Comparison of ENCODE assay signal across 10 cellular contexts in the genomic region with DNA sequence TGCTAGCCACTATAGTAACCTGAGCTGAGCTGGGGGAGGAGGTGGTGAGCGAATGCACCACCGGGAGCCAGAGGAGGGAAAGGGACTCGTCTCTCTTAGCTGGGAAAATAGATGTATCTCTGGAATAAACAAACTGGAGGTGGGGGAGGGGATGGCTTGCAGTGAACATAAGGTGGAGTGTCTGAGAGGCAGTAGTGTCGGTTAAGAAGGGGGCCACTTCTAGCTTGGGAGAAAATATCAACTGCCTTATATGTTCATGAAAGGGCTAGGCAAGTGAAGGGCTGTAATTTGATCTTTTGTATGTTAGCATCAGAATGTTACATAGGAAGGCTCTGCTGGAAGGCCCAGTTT. TPM values are rescaled to one million over a fixed set of nuclear protein-coding genes. Genes with fewer than 3 reads are reported as not detected.
DNase-seq lines count a peak whose midpoint lies in the region; ATAC-seq, FAIRE-seq and TF ChIP-seq lines count a peak whose summit lies in the region.
"Had no signal": no experiment of that assay in that cellular context is flagged by ENCODE, and none has a peak within 500 bp of the region (broad histone marks: within the 10 kb centered on the region; RNA-seq: fewer than 3 reads in every experiment).

No MANE protein-coding gene starts in this region.

- peaks cover 22% of the 10 kb centered on the region for H3K79me2 ChIP-seq in GM12878 (ENCODE audit: control insufficient read depth, insufficient read depth, low read length)

- WGBS in GM12878 (ENCODE audit: insufficient coverage, insufficient replicate concordance, low lambda C conversion rate, missing lambda C conversion rate) = 18% methylated on average over 4 of the region's 4 CpGs

- TF ChIP-seq RAD21 in GM12878 (IDR thresholded peaks at IDR 0.05; ENCODE audit: insufficient read depth, low read depth, low read length) = no peak

- peaks cover 8% of the 10 kb centered on the region for H3K36me3 Mint-ChIP-seq in nephron progenitor cell (ENCODE audit: low read depth)

- TF ChIP-seq POLR2A in GM12878 (IDR thresholded peaks at IDR 0.05; ENCODE audit: low read depth, low read length) = no peak

- peak overlapping the region; percentile 3; the same call in 1 of the 2 replicates for H2AFZ ChIP-seq in GM12878 (ENCODE audit: control insufficient read depth, low read depth, low read length)

- FAIRE-seq in GM12878 (lab: Jason Lieb, UNC) = no peak
- FAIRE-seq: endothelial cell of umbilical vein had no signal

- peak overlapping the region; percentile 94 for H3K4me2 ChIP-seq in GM12878 (ENCODE audit: control insufficient read depth, insufficient read depth)

- no peaks in the 10 kb centered on the region for H3K27me3 Mint-ChIP-seq in nephron progenitor cell (ENCODE audit: low read depth, poor library complexity)
- H3K27me3 Mint-ChIP-seq: activated B cell treated with CpG ODN at 0.5 μM for 24 hours had no signal

- ATAC-seq in GM12878 = no peak
- ATAC-seq in HG02938 (IDR thresholded peaks at IDR 0.05; ENCODE audit: unreplicated experiment) = no peak
- ATAC-seq in HG02642 (IDR thresholded peaks at IDR 0.05; ENCODE audit: poor library complexity, unreplicated experiment) = no peak

- no peak for TF ChIP-seq CTCF in GM12878 (IDR thresholded peaks at IDR 0.05 in 2 of 3, conservative IDR thresholded peaks at IDR 0.05 in 1 of 3; ENCODE audit: control insufficient read depth in 2 of 3, extremely low read depth in 1 of 3, insufficient read depth in 1 of 3, low read depth in 3 of 3, low read length in 3 of 3)
- no peak for TF ChIP-seq CTCF in nephron progenitor cell (IDR thresholded peaks at IDR 0.05)

- DNase-seq in DMS 273 (lab: John Stamatoyannopoulos, UW; ENCODE audit: unreplicated experiment) (peak; percentile 92), NCI-H1436 treated with DMSO at 0.1 percent for 48 hours (lab: John Stamatoyannopoulos, UW) (peak; percentile 13), GM12878 (ENCODE audit: low read depth, low spot score) (no peak), nephron progenitor cell (peak; percentile 61), posterior cingulate gyrus (no peak)
- DNase-seq in stimulated activated CD4-positive, alpha-beta T cell treated with anti-CD3 and anti-CD28 coated beads, Interleukin-1b, Interleukin-23, amount 100 ng/mL, for 48 hours = no peak
- DNase-seq: activated B cell treated with CpG ODN at 0.5 μM for 24 hours had no signal

- 0 out of 4 replicates have a peak, but pooled peaks cover 0 to 3% of the 10 kb centered on the region in 2 experiments for H3K27me3 ChIP-seq in GM12878 (replicated peaks in 1 of 2; ENCODE audit: control insufficient read depth in 2 of 2, insufficient read depth in 2 of 2, low read length in 1 of 2)

- no TSS peak for BruUV-seq in GM12878 (replicated peaks; lab: Mats Ljungman, UMichigan)

- CTCF ChIA-PET in GM12878 (lab: Yijun Ruan, JAX) = interaction anchor here (0.6 to 3.1 kb wide), 19 partner anchors 11 to 530 kb away, joined by 3 to 21 read pairs (median 4); no protein-coding TSS in a partner anchor

- no peaks in the 10 kb centered on the region for H3K9me3 ChIP-seq in GM12878 (replicated peaks; ENCODE audit: control insufficient read depth, insufficient read depth, low read length)

- H4K20me1 ChIP-seq in GM12878 (ENCODE audit: control insufficient read depth, insufficient read depth) = no peaks in the 10 kb centered on the region

- intact Hi-C loops in GM12878 (cut with micrococcal nuclease; ENCODE audit: unreplicated experiment) (loop anchor here (2.0 to 5.0 kb wide), 3 partner anchors 16 to 289 kb away; no protein-coding TSS in a partner anchor), posterior cingulate gyrus (cut with DNase I) (loop anchor here (10.0 kb wide), 1 partner anchor 212 kb away; no protein-coding TSS in a partner anchor)

- POLR2A ChIA-PET in GM12878 (lab: Charles Lee) = interaction anchor here (0.6 to 2.3 kb wide), 12 partner anchors 11 to 530 kb away, joined by 3 to 12 read pairs (median 4); no protein-coding TSS in a partner anchor

- SMC1A ChIA-PET in GM12878 (lab: Charles Lee; ENCODE audit: uncharacterized antibody, unreplicated experiment) = interaction anchor here (0.7 to 3.9 kb wide), 28 partner anchors 10 to 530 kb away, joined by 3 to 37 read pairs (median 4); no protein-coding TSS in a partner anchor

- peaks cover 40% of the 10 kb centered on the region for H3K4me1 Mint-ChIP-seq in nephron progenitor cell

- no peak overlapping the region for H3K4me3 Mint-ChIP-seq in nephron progenitor cell
- H3K4me3 Mint-ChIP-seq: activated B cell treated with CpG ODN at 0.5 μM for 24 hours had no signal

- TF ChIP-seq EP300 in GM12878 (IDR thresholded peaks at IDR 0.05; ENCODE audit: borderline replicate concordance in 1 of 2, control insufficient read depth in 1 of 2, low read depth in 2 of 2, low read length in 2 of 2) = no peak

- in situ Hi-C loops in GM12878 (cut with MboI) = no loop called here

- H3K36me3 ChIP-seq in GM12878 (ENCODE audit: control insufficient read depth in 2 of 2, insufficient read depth in 2 of 2, low read length in 1 of 2) = no peaks in the 10 kb centered on the region; a peak in 1 of 4 replicates

- RAD21 ChIA-PET in GM12878 (lab: Charles Lee; ENCODE audit: unreplicated experiment) = interaction anchor here (0.6 to 6.0 kb wide), 33 partner anchors 10 to 530 kb away, joined by 3 to 63 read pairs (median 4); no protein-coding TSS in a partner anchor

- H3K27ac ChIP-seq in GM12878 (ENCODE audit: control insufficient read depth, insufficient read depth) = peak overlapping the region; percentile 68

- H3K27ac Mint-ChIP-seq in nephron progenitor cell = no peak overlapping the region
- H3K27ac Mint-ChIP-seq: activated B cell treated with CpG ODN at 0.5 μM for 24 hours had no signal

- peaks cover 20% of the 10 kb centered on the region for H3K4me1 ChIP-seq in GM12878 (ENCODE audit: control insufficient read depth, insufficient read depth, low read length)

- H3K9me3 Mint-ChIP-seq in nephron progenitor cell = no peaks in the 10 kb centered on the region
- H3K9me3 Mint-ChIP-seq: activated B cell treated with CpG ODN at 0.5 μM for 24 hours had no signal

- peak overlapping the region; percentile 75 for H3K4me3 ChIP-seq in GM12878

- H3K9ac ChIP-seq in GM12878 (ENCODE audit: control insufficient read depth, insufficient read depth, low read length) = peak overlapping the region; percentile 52

TF ChIP-seq in GM12878, 131 proteins besides CTCF, POLR2A, EP300 and RAD21 (continues in another document):
- TF ChIP-seq KDM1A (IDR thresholded peaks at IDR 0.05; ENCODE audit: borderline replicate concordance) (no peak), SIX5 (IDR thresholded peaks at IDR 0.05; ENCODE audit: low read depth, low read length, severe bottlenecking) (no peak), JUNB (IDR thresholded peaks at IDR 0.05) (no peak), IKZF2 (IDR thresholded peaks at IDR 0.05) (peak; percentile 15 to 49; a peak in 3 of 4 replicates), USF1 (IDR thresholded peaks at IDR 0.05; ENCODE audit: borderline replicate concordance, extremely low read length, insufficient read depth, low read depth, low read length) (no peak), POU2F2 (IDR thresholded peaks at IDR 0.05; ENCODE audit: borderline replicate concordance, low read depth, low read length) (no peak)
- TF ChIP-seq, protein P1, sequence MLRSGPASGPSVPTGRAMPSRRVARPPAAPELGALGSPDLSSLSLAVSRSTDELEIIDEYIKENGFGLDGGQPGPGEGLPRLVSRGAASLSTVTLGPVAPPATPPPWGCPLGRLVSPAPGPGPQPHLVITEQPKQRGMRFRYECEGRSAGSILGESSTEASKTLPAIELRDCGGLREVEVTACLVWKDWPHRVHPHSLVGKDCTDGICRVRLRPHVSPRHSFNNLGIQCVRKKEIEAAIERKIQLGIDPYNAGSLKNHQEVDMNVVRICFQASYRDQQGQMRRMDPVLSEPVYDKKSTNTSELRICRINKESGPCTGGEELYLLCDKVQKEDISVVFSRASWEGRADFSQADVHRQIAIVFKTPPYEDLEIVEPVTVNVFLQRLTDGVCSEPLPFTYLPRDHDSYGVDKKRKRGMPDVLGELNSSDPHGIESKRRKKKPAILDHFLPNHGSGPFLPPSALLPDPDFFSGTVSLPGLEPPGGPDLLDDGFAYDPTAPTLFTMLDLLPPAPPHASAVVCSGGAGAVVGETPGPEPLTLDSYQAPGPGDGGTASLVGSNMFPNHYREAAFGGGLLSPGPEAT (IDR thresholded peaks at IDR 0.05; ENCODE audit: low read depth) = 0 out of 2 replicates have a peak, but pooled peaks have one; percentile 2

RNA-seq across cellular contexts. Expression of gene SETBP1, which starts 2.2 kb away (rescaled TPM):
- 124 and 128 TPM in 2 replicates for total RNA-seq in GM12878 (2013; cell fraction: nucleolus; rRNA removed)
- total RNA-seq in GM12878 (2014; rRNA removed) (13.5 and 13.7 TPM in 2 replicates), GM12878 (2014; rRNA removed; fragmentation: Illumina TruSeq; extraction: Trizol) (11.9 and 12.5 TPM in 2 replicates), GM12878 (2021) (23.7 and 29.7 TPM in 2 replicates)
- polyA plus RNA-seq in GM12878 (2011; ENCODE audit: low read depth) = 1.9 TPM
- polyA plus RNA-seq in GM12878 (2011; rRNA removed) (15.0 and 15.4 TPM in 2 replicates), GM12878 (2014; fragmentation: Illumina TruSeq; extraction: Trizol) (9.7 and 10.3 TPM in 2 replicates), GM12878 (2014; fragmentation: Nextera tagmentation; extraction: Ambion mirVana) (1 to 10 TPM in 1 of 2 experiments, under 1 TPM in 1; 0.99 to 2.6 TPM), GM12878 (2014; rRNA removed) (6.9 and 7.0 TPM in 2 replicates), GM12878 (2016; fragmentation: Nextera tagmentation; extraction: Ambion mirVana) (1 to 10 TPM; 4.0 to 4.3 TPM)
- polyA plus RNA-seq in GM12878 (2011; cell fraction: cytosol; rRNA removed) = 8.8 and 10.3 TPM in 2 replicates
- polyA plus RNA-seq in GM12878 (2011; cell fraction: nucleus; rRNA removed) = 31.0 and 32.9 TPM in 2 replicates
- polyA plus RNA-seq in GM12878 (2012) = 2.0 and 3.2 TPM in 2 replicates
- polyA minus RNA-seq in GM12878 (2011; rRNA and poly(A)+ RNA removed) = 41.5 and 46.6 TPM in 2 replicates
- 9.6 and 12.1 TPM in 2 replicates for polyA minus RNA-seq in GM12878 (2011; cell fraction: cytosol; rRNA and poly(A)+ RNA removed)
- 77.5 and 127 TPM in 2 replicates for polyA minus RNA-seq in GM12878 (2011; cell fraction: nucleus; rRNA and poly(A)+ RNA removed)

Comparison
In these comparisons a context has a peak if more than half of its experiments do, and no peak if none do; other contexts are left out.
1. DNase-seq: peak in DMS 273 (single experiment), NCI-H1436 treated with DMSO at 0.1 percent for 48 hours (single experiment) and nephron progenitor cell (single experiment); none in GM12878 (single experiment), stimulated activated CD4-positive, alpha-beta T cell treated with anti-CD3 and anti-CD28 coated beads, Interleukin-1b, Interleukin-23, amount 100 ng/mL, for 48 hours (single experiment) and posterior cingulate gyrus (0 of 10).